ENCODE assay signal across 1 cellular context in the genomic region with DNA sequence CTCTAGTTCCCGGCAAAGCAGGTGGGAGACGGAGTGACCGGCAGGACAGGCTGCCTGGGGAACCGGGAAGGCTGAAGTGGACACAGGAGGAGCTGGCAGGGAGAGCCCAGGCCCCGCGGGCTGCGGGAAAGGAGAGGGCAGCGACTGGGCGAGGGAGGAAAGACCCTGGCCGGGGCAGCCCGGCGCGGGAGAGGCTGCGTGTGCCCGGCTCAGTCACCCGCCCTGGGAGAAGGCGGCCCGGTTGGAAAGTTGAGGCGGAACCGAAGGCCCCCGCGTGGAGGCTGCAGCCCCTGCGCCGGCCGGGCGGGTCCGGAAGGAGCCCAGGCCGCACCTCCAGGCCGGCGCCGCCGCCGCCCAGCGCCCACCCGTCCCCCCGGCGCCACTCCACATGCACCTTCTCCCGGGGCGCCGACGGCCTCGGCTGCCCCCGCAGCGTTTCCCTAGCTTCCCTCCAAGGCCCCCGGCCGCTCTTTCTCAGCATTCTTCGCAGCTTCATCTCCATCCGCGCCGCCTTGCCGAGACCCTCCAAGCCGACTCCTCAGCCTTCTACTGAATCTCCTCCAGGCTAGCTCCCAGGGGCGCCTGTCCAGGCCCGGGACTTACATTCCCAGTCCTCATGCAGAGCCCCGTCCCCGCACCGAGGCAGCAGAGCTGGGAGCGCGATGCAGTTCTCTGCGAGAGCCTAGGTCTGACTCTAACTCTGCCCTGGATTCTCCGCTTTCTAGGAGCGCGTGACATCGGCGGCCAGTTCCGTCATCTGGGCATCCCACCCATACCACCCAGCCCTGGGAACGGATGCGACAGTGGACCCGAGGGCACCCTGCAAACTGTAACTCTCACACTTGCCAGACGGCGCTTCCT.
TF ChIP-seq lines count a peak whose summit lies in the region.

No MANE protein-coding gene starts in this region.

TF ChIP-seq in H1, 55 proteins besides CTCF, POLR2A, EP300 and RAD21:
- 0 out of 2 replicates have a peak, but pooled peaks have one; percentile 24 for TF ChIP-seq BACH1 (IDR thresholded peaks at IDR 0.05; ENCODE audit: low read length)
- no peak for TF ChIP-seq POU5F1 (IDR thresholded peaks at IDR 0.05; ENCODE audit: low read depth, low read length)
- TF ChIP-seq SUZ12 (IDR thresholded peaks at IDR 0.05; ENCODE audit: low read length): peak; percentile 85
- no peak for TF ChIP-seq RFX5 (IDR thresholded peaks at IDR 0.05; ENCODE audit: borderline replicate concordance, low read depth, low read length)
- TF ChIP-seq EZH2 (IDR thresholded peaks at IDR 0.05; ENCODE audit: low read depth, low read length, severe bottlenecking): peak; percentile 81
- TF ChIP-seq NRF1 (IDR thresholded peaks at IDR 0.05; ENCODE audit: low read depth, low read length): no peak
- TF ChIP-seq, protein P1, sequence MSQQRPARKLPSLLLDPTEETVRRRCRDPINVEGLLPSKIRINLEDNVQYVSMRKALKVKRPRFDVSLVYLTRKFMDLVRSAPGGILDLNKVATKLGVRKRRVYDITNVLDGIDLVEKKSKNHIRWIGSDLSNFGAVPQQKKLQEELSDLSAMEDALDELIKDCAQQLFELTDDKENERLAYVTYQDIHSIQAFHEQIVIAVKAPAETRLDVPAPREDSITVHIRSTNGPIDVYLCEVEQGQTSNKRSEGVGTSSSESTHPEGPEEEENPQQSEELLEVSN (IDR thresholded peaks at IDR 0.05): peak; percentile 36
- TF ChIP-seq ASH2L (IDR thresholded peaks at IDR 0.05; ENCODE audit: low read length): peak; percentile 33
- peak; percentile 88 for TF ChIP-seq KDM4A (IDR thresholded peaks at IDR 0.05; ENCODE audit: low read depth, low read length, severe bottlenecking)
